In the genomic region with DNA sequence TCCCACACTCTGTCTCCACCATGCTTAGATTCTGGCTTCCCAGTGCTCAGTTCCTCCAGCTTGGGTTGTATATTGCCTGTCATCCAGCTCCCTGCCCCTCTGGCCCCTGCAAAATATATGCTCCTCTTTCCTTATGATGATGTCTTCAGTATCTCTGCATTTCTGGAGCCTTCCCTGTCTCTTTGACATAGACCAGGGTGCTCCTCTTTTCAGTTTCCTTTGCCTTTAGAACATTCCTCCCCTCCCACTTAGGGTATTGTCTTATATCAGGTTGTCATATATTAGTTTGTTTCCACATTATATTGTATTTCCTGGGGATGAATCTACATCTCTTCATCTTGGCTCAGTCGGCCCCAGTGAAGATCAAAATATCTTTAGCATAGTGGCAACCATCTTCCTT, we compare ENCODE assay signal across 1 cellular context.
TF ChIP-seq lines count a peak whose summit lies in the region.

No MANE protein-coding gene starts in this region.

TF ChIP-seq in H1, 55 proteins besides CTCF, POLR2A, EP300 and RAD21 (continued from another document):
- no peak for TF ChIP-seq CREB1 (IDR thresholded peaks at IDR 0.05)
- no peak for TF ChIP-seq BCL11A (IDR thresholded peaks at IDR 0.05; ENCODE audit: low read depth in 2 of 2, low read length in 2 of 2)
- no peak for TF ChIP-seq RFX5 (IDR thresholded peaks at IDR 0.05; ENCODE audit: borderline replicate concordance, low read depth, low read length)
- no peak for TF ChIP-seq TEAD4 (IDR thresholded peaks at IDR 0.05; ENCODE audit: low read depth, low read length)
TF ChIP-seq in H1: peak in this region for 0.
